1 cellular context compared by ENCODE assay signal in the genomic region with DNA sequence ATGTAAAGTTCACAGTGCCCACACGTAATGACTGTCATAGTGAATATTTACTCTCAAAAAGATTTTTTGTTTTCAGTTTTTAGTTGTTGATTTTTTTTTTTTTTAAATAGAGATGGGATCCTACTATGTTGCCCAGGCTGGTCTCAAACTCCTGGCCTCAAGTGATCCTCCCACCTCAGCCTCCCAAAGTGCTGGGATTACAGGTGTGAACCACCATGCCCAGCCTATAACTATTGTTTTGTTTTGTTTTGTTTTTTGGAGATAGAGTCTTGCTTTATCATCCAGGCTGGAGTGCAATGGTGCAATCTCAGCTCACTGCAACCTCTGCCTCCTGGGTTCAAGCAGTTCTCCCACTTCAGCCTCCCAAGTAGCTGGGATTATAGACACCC.
A peak's percentile ranks its signal among the peaks of the same experiment; 100 is the strongest.
TF ChIP-seq lines count a peak whose summit lies in the region.

No MANE protein-coding gene starts in this region.

TF ChIP-seq in HepG2, 621 proteins besides CTCF, POLR2A, EP300 and RAD21:
- TF ChIP-seq ZNF605 (CRISPR knock-in tag; IDR thresholded peaks at IDR 0.05) (peak; percentile 20; the same call in 1 of the 2 replicates), ZMYM3 (CRISPR knock-in tag; IDR thresholded peaks at IDR 0.05) (peak; percentile 57; the same call in 1 of the 2 replicates), NR2C2 (CRISPR knock-in tag; IDR thresholded peaks at IDR 0.05; ENCODE audit: borderline replicate concordance) (0 out of 2 replicates have a peak, but pooled peaks have one; percentile 1), ZNF121 (CRISPR knock-in tag; IDR thresholded peaks at IDR 0.05) (peak; percentile 89)
- TF ChIP-seq, protein P1, sequence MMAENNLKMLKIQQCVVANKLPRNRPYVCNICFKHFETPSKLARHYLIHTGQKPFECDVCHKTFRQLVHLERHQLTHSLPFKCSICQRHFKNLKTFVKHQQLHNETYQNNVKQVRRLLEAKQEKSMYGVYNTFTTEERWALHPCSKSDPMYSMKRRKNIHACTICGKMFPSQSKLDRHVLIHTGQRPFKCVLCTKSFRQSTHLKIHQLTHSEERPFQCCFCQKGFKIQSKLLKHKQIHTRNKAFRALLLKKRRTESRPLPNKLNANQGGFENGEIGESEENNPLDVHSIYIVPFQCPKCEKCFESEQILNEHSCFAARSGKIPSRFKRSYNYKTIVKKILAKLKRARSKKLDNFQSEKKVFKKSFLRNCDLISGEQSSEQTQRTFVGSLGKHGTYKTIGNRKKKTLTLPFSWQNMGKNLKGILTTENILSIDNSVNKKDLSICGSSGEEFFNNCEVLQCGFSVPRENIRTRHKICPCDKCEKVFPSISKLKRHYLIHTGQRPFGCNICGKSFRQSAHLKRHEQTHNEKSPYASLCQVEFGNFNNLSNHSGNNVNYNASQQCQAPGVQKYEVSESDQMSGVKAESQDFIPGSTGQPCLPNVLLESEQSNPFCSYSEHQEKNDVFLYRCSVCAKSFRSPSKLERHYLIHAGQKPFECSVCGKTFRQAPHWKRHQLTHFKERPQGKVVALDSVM (CRISPR knock-in tag; IDR thresholded peaks at IDR 0.05): peak; percentile 84
